ENCODE assay signal across 28 cellular contexts in genomic region chr15:39347453-39347852, GRCh38.
DNase-seq lines count a peak whose midpoint lies in the region; ATAC-seq, FAIRE-seq and TF ChIP-seq lines count a peak whose summit lies in the region.
"Had no signal": no experiment of that assay in that cellular context is flagged by ENCODE, and none has a peak within 500 bp of the region (broad histone marks: within the 10 kb centered on the region; RNA-seq: fewer than 3 reads in every experiment).

No MANE protein-coding gene starts in this region.

- no peak for ATAC-seq in HepG2
- no peak for ATAC-seq in right lobe of liver
- ATAC-seq in K562, result no peak
- ATAC-seq: GM12878 had no signal

- H4K20me1 ChIP-seq in HepG2 (ENCODE audit: insufficient read depth, low read length), result no peaks in the 10 kb centered on the region
- no peaks in the 10 kb centered on the region for H4K20me1 ChIP-seq in K562 (replicated peaks; ENCODE audit: control insufficient read depth, insufficient read depth, low read length)
- H4K20me1 ChIP-seq: BLaER1 had no signal

- FAIRE-seq in HepG2 (lab: Jason Lieb, UNC) (no peak), K562 (lab: Jason Lieb, UNC) (no peak)
- FAIRE-seq: GM12878, GM12892, GM18507, GM19239 had no signal

- in situ Hi-C loops in HepG2 (cut with HindIII; ENCODE audit: extremely low pct_ligation_motif_present, low pct_unique_long_range_greater_than_20kb), result no loop called here
- in situ Hi-C loops in K562 (cut with MboI), result no loop called here

- BruUV-seq in HepG2 (replicated peaks; lab: Mats Ljungman, UMichigan) (no TSS peak), K562 (replicated peaks; lab: Mats Ljungman, UMichigan) (no TSS peak)

- no peak for TF ChIP-seq RAD21 in HepG2 (CRISPR knock-in tag; IDR thresholded peaks at IDR 0.05)
- TF ChIP-seq RAD21 in Ishikawa (IDR thresholded peaks at IDR 0.05; ENCODE audit: low read depth), result no peak
- TF ChIP-seq RAD21 in K562 (CRISPR knock-in tag; conservative IDR thresholded peaks at IDR 0.05 in 1 of 2, IDR thresholded peaks at IDR 0.05 in 1 of 2), result no peak

- WGBS in HepG2 (ENCODE audit: low lambda C conversion rate), result 40% methylated on average over 1 of the region's 1 CpG
- 93% methylated on average over 1 of the region's 1 CpG for WGBS in right lobe of liver (ENCODE audit: insufficient coverage, low coverage, low lambda C conversion rate, missing lambda C conversion rate)
- 0% methylated on average over 1 of the region's 1 CpG for WGBS in K562 (ENCODE audit: insufficient coverage, low coverage, missing lambda C conversion rate)

- no peak for TF ChIP-seq CTCF in HepG2 (CRISPR knock-in tag; IDR thresholded peaks at IDR 0.05)
- TF ChIP-seq CTCF in right lobe of liver (IDR thresholded peaks at IDR 0.05), result no peak
- no peak for TF ChIP-seq CTCF in K562 (IDR thresholded peaks at IDR 0.05 in 2 of 3, conservative IDR thresholded peaks at IDR 0.05 in 1 of 3; ENCODE audit: insufficient read depth in 2 of 3, low read depth in 1 of 3, low read length in 3 of 3)
- no peak for TF ChIP-seq CTCF in fibroblast of pulmonary artery (IDR thresholded peaks at IDR 0.05; ENCODE audit: low read length, missing control alignments)

- H3K4me3 ChIP-seq in HepG2 (replicated peaks in 1 of 3; ENCODE audit: insufficient read depth in 1 of 3, low read depth in 2 of 3, low read length in 3 of 3) (no peak overlapping the region), right lobe of liver (no peak overlapping the region), K562 (no peak overlapping the region), fibroblast of pulmonary artery (replicated peaks; ENCODE audit: low read depth, low read length) (no peak overlapping the region)
- H3K4me3 ChIP-seq: BLaER1, GM12878 had no signal

- intact Hi-C loops in HepG2 (cut with micrococcal nuclease; ENCODE audit: unreplicated experiment) (no loop called here), right lobe of liver (cut with DNase I) (no loop called here), K562 (cut with micrococcal nuclease) (no loop called here)

- H2AFZ ChIP-seq in HepG2 (ENCODE audit: low read length) (no peak overlapping the region), K562 (ENCODE audit: low read depth, low read length) (no peak overlapping the region)

- POLR2A ChIA-PET in HepG2 (lab: Yijun Ruan, JAX) (no interaction called here), K562 (lab: Yijun Ruan, JAX) (interaction anchor here (1.1 to 1.5 kb wide), 2 partner anchors 12 to 14 kb away, joined by 3 read pairs; no protein-coding TSS in a partner anchor)

- DNase-seq in HepG2 (ENCODE audit: low spot score) (no peak), right lobe of liver (no peak), K562 (ENCODE audit: extremely low read depth in 1 of 4, low spot score in 3 of 4) (no peak), fibroblast of pulmonary artery (ENCODE audit: low read depth) (peak; percentile 6), RKO (ENCODE audit: low spot score) (no peak), GM19240 (ENCODE audit: insufficient read length, low spot score) (no peak), globus pallidus (ENCODE audit: low spot score) (no peak)
- DNase-seq: ACHN; BE2C; C1 segment of cervical spinal cord; CD4-positive, alpha-beta memory T cell; CD4-positive, CD25-positive, alpha-beta regulatory T cell; CD8-positive, alpha-beta memory T cell; COR-L47; DMS 273 treated with DMSO at 0.1 percent for 48 hours; DMS153; DMS53; DMS79; DND-41; EL; GDM1 had no signal

- H3K9me3 ChIP-seq in HepG2 (ENCODE audit: low read length) (peaks cover 16% of the 10 kb centered on the region), right lobe of liver (peaks cover 0 to 5% (median 2%) of the 10 kb centered on the region in 4 donors), K562 (replicated peaks; ENCODE audit: control insufficient read depth, insufficient read depth, low read depth, low read length) (no peaks in the 10 kb centered on the region)
- H3K9me3 ChIP-seq: BE2C, BLaER1 had no signal

- H3K4me2 ChIP-seq in HepG2 (ENCODE audit: low read depth, low read length), result no peak overlapping the region
- H3K4me2 ChIP-seq in K562 (ENCODE audit: insufficient read depth, low read length), result no peak overlapping the region
- H3K4me2 ChIP-seq: BLaER1 had no signal

- H3K9me1 ChIP-seq in K562 (ENCODE audit: control insufficient read depth, insufficient read depth, low read length), result no peaks in the 10 kb centered on the region

- H3K36me3 ChIP-seq in HepG2 (replicated peaks in 1 of 2; ENCODE audit: control insufficient read depth in 1 of 2, insufficient read depth in 2 of 2, low read length in 2 of 2) (no peaks in the 10 kb centered on the region), right lobe of liver (no peaks in the 10 kb centered on the region), K562 (ENCODE audit: control insufficient read depth, insufficient read depth, low read length) (no peaks in the 10 kb centered on the region)
- H3K36me3 ChIP-seq: BE2C, BLaER1 had no signal

- TF ChIP-seq EP300 in HepG2 (IDR thresholded peaks at IDR 0.05; ENCODE audit: low read depth in 2 of 2, low read length in 2 of 2) (no peak), HepG2 (CRISPR knock-in tag; IDR thresholded peaks at IDR 0.05; ENCODE audit: borderline replicate concordance) (no peak), Ishikawa (IDR thresholded peaks at IDR 0.05; ENCODE audit: borderline replicate concordance) (no peak), K562 (IDR thresholded peaks at IDR 0.05; ENCODE audit: low read length) (no peak)

- H3K9ac ChIP-seq in HepG2 (ENCODE audit: insufficient read depth, low read depth, low read length) (no peak overlapping the region), K562 (ENCODE audit: insufficient read depth in 1 of 2, low read depth in 2 of 2, low read length in 2 of 2) (no peak overlapping the region)
- H3K9ac ChIP-seq: BLaER1 had no signal

- H3K27me3 ChIP-seq in HepG2 (ENCODE audit: control insufficient read depth in 1 of 2, insufficient read depth in 2 of 2, low read length in 2 of 2), result no peaks in the 10 kb centered on the region
- no peaks in the 10 kb centered on the region for H3K27me3 ChIP-seq in right lobe of liver
- H3K27me3 ChIP-seq in K562 (ENCODE audit: control insufficient read depth in 2 of 2, insufficient read depth in 2 of 2, low read length in 2 of 2), result no peaks in the 10 kb centered on the region
- H3K27me3 ChIP-seq: BE2C, BLaER1 had no signal

- no peak overlapping the region for H3K27ac ChIP-seq in HepG2 (ENCODE audit: extremely low read length, insufficient read depth, low read length)
- no peak overlapping the region for H3K27ac ChIP-seq in right lobe of liver
- H3K27ac ChIP-seq in K562 (ENCODE audit: extremely low read depth, low read depth, low read length), result no peak overlapping the region
- H3K27ac ChIP-seq: 22Rv1, BLaER1 had no signal

- no peak for TF ChIP-seq POLR2A in HepG2 (IDR thresholded peaks at IDR 0.05; ENCODE audit: insufficient read depth in 1 of 2, low read depth in 2 of 2, low read length in 2 of 2)
- no peak for TF ChIP-seq POLR2A in right lobe of liver (IDR thresholded peaks at IDR 0.05)
- TF ChIP-seq POLR2A in K562 (conservative IDR thresholded peaks at IDR 0.05), result no peak

- no peaks in the 10 kb centered on the region for H3K79me2 ChIP-seq in HepG2 (ENCODE audit: insufficient read depth, low read length)
- no peaks in the 10 kb centered on the region for H3K79me2 ChIP-seq in K562 (ENCODE audit: control insufficient read depth, insufficient read depth, low read length)

- H3K4me1 ChIP-seq in HepG2 (ENCODE audit: insufficient read depth, low read length), result peaks cover 25% of the 10 kb centered on the region
- no peaks in the 10 kb centered on the region for H3K4me1 ChIP-seq in right lobe of liver
- H3K4me1 ChIP-seq in K562 (replicated peaks in 1 of 2; ENCODE audit: control insufficient read depth in 2 of 2, insufficient read depth in 2 of 2, low read length in 2 of 2), result no peaks in the 10 kb centered on the region
- H3K4me1 ChIP-seq: BE2C, BLaER1 had no signal

- CTCF ChIA-PET in HepG2 (lab: Yijun Ruan, JAX; ENCODE audit: low intra/inter-chr PET ratio, low total read pairs) (no interaction called here), K562 (lab: Yijun Ruan, JAX; ENCODE audit: low intra/inter-chr PET ratio) (no interaction called here)

TF ChIP-seq in Ishikawa, 13 proteins besides CTCF, POLR2A, EP300 and RAD21:
- no peak for TF ChIP-seq TCF12 (IDR thresholded peaks at IDR 0.05; ENCODE audit: low read depth)
- TF ChIP-seq CEBPB (IDR thresholded peaks at IDR 0.05), result peak; percentile 50

TF ChIP-seq in K562, 482 proteins besides CTCF, POLR2A, EP300 and RAD21:
- TF ChIP-seq NCOA4 (IDR thresholded peaks at IDR 0.05; ENCODE audit: partially characterized antibody), result no peak
- no peak for TF ChIP-seq CEBPG (CRISPR knock-in tag; IDR thresholded peaks at IDR 0.05)
- TF ChIP-seq CEBPG (tag; conservative IDR thresholded peaks at IDR 0.05 in 1 of 2, IDR thresholded peaks at IDR 0.05 in 1 of 2), result peak; percentile 15 to 85; a peak in 2 of 4 replicates
- TF ChIP-seq ZNF589 (CRISPR knock-in tag; IDR thresholded peaks at IDR 0.05; ENCODE audit: low read depth), result no peak
- TF ChIP-seq CEBPB (tag; IDR thresholded peaks at IDR 0.05), result peak; percentile 79
- TF ChIP-seq ZNF592 (IDR thresholded peaks at IDR 0.05), result no peak

Comparison
In these comparisons a context has a peak if more than half of its experiments do, and no peak if none do; other contexts are left out.
1. Of the 241 proteins assayed by ChIP-seq in both HepG2 and K562: peak only in HepG2: none; only in K562: CEBPG; in both: CEBPB; in neither: 239.